12 cellular contexts compared by ENCODE assay signal in the genomic region with DNA sequence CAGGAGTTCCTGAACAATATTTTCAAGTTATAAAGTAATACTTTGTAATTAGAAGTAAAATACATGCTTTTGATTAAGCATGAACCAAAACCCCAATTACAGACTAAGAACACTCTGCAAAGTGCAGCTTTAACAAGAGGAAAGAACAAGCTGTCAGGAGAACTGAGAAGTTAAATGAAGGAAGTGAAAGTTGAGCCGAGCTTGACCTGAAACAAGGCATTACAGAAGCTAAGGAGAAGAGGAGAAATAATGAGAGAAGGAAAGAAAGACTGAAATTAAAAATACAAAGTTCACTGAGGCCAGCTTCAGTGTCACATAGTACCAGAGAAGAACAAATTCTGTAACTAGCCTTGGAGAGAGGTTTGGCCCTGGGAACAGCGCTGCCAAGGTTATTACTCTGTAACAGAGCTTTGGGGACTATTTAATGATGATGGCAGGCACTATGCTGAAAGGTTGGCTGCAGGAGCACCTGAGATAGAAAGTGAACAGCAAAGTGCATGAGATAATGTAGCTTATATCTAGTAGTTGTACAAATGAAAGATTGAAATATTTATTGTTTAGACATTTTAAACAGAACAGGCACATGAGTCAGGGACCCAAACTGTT.
DNase-seq lines count a peak whose midpoint lies in the region; ATAC-seq, FAIRE-seq and TF ChIP-seq lines count a peak whose summit lies in the region.
"Had no signal": no experiment of that assay in that cellular context is flagged by ENCODE, and none has a peak within 500 bp of the region (broad histone marks: within the 10 kb centered on the region; RNA-seq: fewer than 3 reads in every experiment).

No MANE protein-coding gene starts in this region.

- no peaks in the 10 kb centered on the region for H3K79me2 ChIP-seq in SK-N-SH (ENCODE audit: insufficient read depth)

- no peak for TF ChIP-seq RAD21 in SK-N-SH (IDR thresholded peaks at IDR 0.05; ENCODE audit: low read length)

- intact Hi-C loops in kidney (cut with DNase I): no loop called here
- intact Hi-C loops in heart right ventricle (cut with DNase I): no loop called here

- H4K20me1 ChIP-seq in SK-N-SH (ENCODE audit: insufficient read depth): no peaks in the 10 kb centered on the region

- no peak overlapping the region for H3K4me2 ChIP-seq in SK-N-SH

- H3K9me3 ChIP-seq in SK-N-SH (no peaks in the 10 kb centered on the region), kidney (ENCODE audit: control insufficient read depth in 1 of 2, low read length in 2 of 2) (no peaks in the 10 kb centered on the region), heart right ventricle (no peaks in the 10 kb centered on the region)
- H3K9me3 ChIP-seq: esophagus muscularis mucosa, lower lobe of right lung had no signal

- DNase-seq in GM18507 (ENCODE audit: extremely low spot score, insufficient read length, low read depth) (peak; percentile 4), SK-N-SH (no peak), kidney (no peak), caudate nucleus (lab: John Stamatoyannopoulos, UW) (no peak), heart right ventricle (no peak), DMS79 treated with DMSO at 0.1 percent for 48 hours (lab: John Stamatoyannopoulos, UW) (no peak)
- DNase-seq: COR-L47; lower lobe of right lung; stimulated activated naive CD4-positive, alpha-beta T cell had no signal

- no peak for TF ChIP-seq EP300 in SK-N-SH (IDR thresholded peaks at IDR 0.05; ENCODE audit: borderline replicate concordance in 1 of 2, low read depth in 1 of 2, low read length in 1 of 2)

- ATAC-seq in GM21528 (IDR thresholded peaks at IDR 0.05; ENCODE audit: low FRiP score, unreplicated experiment) (peak; percentile 99), HG03159 (IDR thresholded peaks at IDR 0.05; ENCODE audit: unreplicated experiment) (peak; percentile 96), heart right ventricle (no peak)
- ATAC-seq: lower lobe of right lung had no signal

- H2AFZ ChIP-seq in SK-N-SH (ENCODE audit: low read depth): peak overlapping the region; percentile 69; the same call in 1 of the 2 replicates

- no peak overlapping the region for H3K27ac ChIP-seq in SK-N-SH (ENCODE audit: low read depth in 2 of 2, low read length in 1 of 2)
- H3K27ac ChIP-seq in kidney (ENCODE audit: low read depth in 2 of 2, low read length in 2 of 2): no peak overlapping the region
- no peak overlapping the region for H3K27ac ChIP-seq in caudate nucleus (ENCODE audit: low read depth, low read length)
- H3K27ac ChIP-seq in heart right ventricle: no peak overlapping the region
- H3K27ac ChIP-seq: esophagus muscularis mucosa, lower lobe of right lung had no signal

- FAIRE-seq in GM18507 (lab: Jason Lieb, UNC) (peak; percentile 97), kidney (lab: Jason Lieb, UNC) (no peak)

- H3K9me2 ChIP-seq in SK-N-SH: no peaks in the 10 kb centered on the region

- no peak for TF ChIP-seq CTCF in SK-N-SH (IDR thresholded peaks at IDR 0.05)
- no peak for TF ChIP-seq CTCF in kidney (IDR thresholded peaks at IDR 0.05; ENCODE audit: borderline replicate concordance, extremely low read depth, insufficient read depth)
- no peak for TF ChIP-seq CTCF in heart right ventricle (IDR thresholded peaks at IDR 0.05)

- no peaks in the 10 kb centered on the region for H3K4me1 ChIP-seq in SK-N-SH (ENCODE audit: control insufficient read depth in 1 of 2, insufficient read depth in 2 of 2, low read depth in 1 of 2, low read length in 1 of 2)
- H3K4me1 ChIP-seq in kidney (ENCODE audit: control insufficient read depth in 1 of 2, insufficient read depth in 1 of 2, low read depth in 1 of 2, low read length in 2 of 2): no peaks in the 10 kb centered on the region
- H3K4me1 ChIP-seq in heart right ventricle: no peaks in the 10 kb centered on the region
- H3K4me1 ChIP-seq: esophagus muscularis mucosa, lower lobe of right lung had no signal

- no peaks in the 10 kb centered on the region for H3F3A ChIP-seq in SK-N-SH (replicated peaks; ENCODE audit: insufficient read depth)

- H3K36me3 ChIP-seq in SK-N-SH (replicated peaks in 1 of 2; ENCODE audit: control insufficient read depth in 1 of 2, insufficient read depth in 2 of 2, low read length in 1 of 2) (no peaks in the 10 kb centered on the region), kidney (ENCODE audit: control insufficient read depth in 1 of 2, insufficient read depth in 2 of 2, low read length in 2 of 2) (no peaks in the 10 kb centered on the region), heart right ventricle (no peaks in the 10 kb centered on the region)
- H3K36me3 ChIP-seq: esophagus muscularis mucosa, lower lobe of right lung had no signal

- H3K27me3 ChIP-seq in SK-N-SH (ENCODE audit: insufficient read depth): no peaks in the 10 kb centered on the region
- H3K27me3 ChIP-seq in heart right ventricle: no peaks in the 10 kb centered on the region
- H3K27me3 ChIP-seq: esophagus muscularis mucosa had no signal

- H3K4me3 ChIP-seq in SK-N-SH (ENCODE audit: low read depth in 2 of 2, low read length in 1 of 2) (peak overlapping the region in 1 of 2 experiments; percentile 15; a peak in 1 of 4 replicates), kidney (ENCODE audit: low read length in 2 of 2) (no peak overlapping the region), heart right ventricle (no peak overlapping the region)
- H3K4me3 ChIP-seq: esophagus muscularis mucosa, lower lobe of right lung had no signal

- no peak overlapping the region for H3K9ac ChIP-seq in SK-N-SH
- H3K9ac ChIP-seq in kidney (ENCODE audit: low read length in 2 of 2): no peak overlapping the region

- 41% methylated on average over 2 of the region's 2 CpGs for WGBS in SK-N-SH (ENCODE audit: low lambda C conversion rate)
- 69 to 76% methylated on average over 2 of the region's 2 CpGs for WGBS in heart right ventricle, 2 donors

- POLR2A ChIA-PET in SK-N-SH (lab: Yijun Ruan, JAX): no interaction called here

- CTCF ChIA-PET in SK-N-SH (lab: Yijun Ruan, JAX): interaction anchor here (0.8 kb wide), 1 partner anchor 10 kb away, joined by 3 read pairs; no protein-coding TSS in a partner anchor

TF ChIP-seq in SK-N-SH, 30 proteins besides CTCF, POLR2A, EP300 and RAD21 (continues in another document):
- no peak for TF ChIP-seq FOXJ3 (CRISPR knock-in tag; IDR thresholded peaks at IDR 0.05)
- no peak for TF ChIP-seq RCOR1 (IDR thresholded peaks at IDR 0.05; ENCODE audit: low read length)
- no peak for TF ChIP-seq TAF1 (IDR thresholded peaks at IDR 0.05; ENCODE audit: borderline replicate concordance, low read depth, low read length)
- TF ChIP-seq TCF12 (IDR thresholded peaks at IDR 0.05): no peak
- TF ChIP-seq, protein P1, sequence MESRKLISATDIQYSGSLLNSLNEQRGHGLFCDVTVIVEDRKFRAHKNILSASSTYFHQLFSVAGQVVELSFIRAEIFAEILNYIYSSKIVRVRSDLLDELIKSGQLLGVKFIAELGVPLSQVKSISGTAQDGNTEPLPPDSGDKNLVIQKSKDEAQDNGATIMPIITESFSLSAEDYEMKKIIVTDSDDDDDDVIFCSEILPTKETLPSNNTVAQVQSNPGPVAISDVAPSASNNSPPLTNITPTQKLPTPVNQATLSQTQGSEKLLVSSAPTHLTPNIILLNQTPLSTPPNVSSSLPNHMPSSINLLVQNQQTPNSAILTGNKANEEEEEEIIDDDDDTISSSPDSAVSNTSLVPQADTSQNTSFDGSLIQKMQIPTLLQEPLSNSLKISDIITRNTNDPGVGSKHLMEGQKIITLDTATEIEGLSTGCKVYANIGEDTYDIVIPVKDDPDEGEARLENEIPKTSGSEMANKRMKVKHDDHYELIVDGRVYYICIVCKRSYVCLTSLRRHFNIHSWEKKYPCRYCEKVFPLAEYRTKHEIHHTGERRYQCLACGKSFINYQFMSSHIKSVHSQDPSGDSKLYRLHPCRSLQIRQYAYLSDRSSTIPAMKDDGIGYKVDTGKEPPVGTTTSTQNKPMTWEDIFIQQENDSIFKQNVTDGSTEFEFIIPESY (IDR thresholded peaks at IDR 0.05; ENCODE audit: borderline replicate concordance, low read depth): no peak
- no peak for TF ChIP-seq GATA2 (CRISPR knock-in tag; IDR thresholded peaks at IDR 0.05)
- TF ChIP-seq, protein P2, sequence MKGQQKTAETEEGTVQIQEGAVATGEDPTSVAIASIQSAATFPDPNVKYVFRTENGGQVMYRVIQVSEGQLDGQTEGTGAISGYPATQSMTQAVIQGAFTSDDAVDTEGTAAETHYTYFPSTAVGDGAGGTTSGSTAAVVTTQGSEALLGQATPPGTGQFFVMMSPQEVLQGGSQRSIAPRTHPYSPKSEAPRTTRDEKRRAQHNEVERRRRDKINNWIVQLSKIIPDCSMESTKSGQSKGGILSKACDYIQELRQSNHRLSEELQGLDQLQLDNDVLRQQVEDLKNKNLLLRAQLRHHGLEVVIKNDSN (IDR thresholded peaks at IDR 0.05; ENCODE audit: borderline replicate concordance, low read depth): no peak
- no peak for TF ChIP-seq TEAD4 (IDR thresholded peaks at IDR 0.05; ENCODE audit: borderline replicate concordance, insufficient read depth)
- TF ChIP-seq, protein P3, sequence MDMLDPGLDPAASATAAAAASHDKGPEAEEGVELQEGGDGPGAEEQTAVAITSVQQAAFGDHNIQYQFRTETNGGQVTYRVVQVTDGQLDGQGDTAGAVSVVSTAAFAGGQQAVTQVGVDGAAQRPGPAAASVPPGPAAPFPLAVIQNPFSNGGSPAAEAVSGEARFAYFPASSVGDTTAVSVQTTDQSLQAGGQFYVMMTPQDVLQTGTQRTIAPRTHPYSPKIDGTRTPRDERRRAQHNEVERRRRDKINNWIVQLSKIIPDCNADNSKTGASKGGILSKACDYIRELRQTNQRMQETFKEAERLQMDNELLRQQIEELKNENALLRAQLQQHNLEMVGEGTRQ (IDR thresholded peaks at IDR 0.05; ENCODE audit: borderline replicate concordance, low read depth, low read length): no peak
- TF ChIP-seq YY1 (IDR thresholded peaks at IDR 0.05; ENCODE audit: low read depth): no peak
- no peak for TF ChIP-seq SMC3 (IDR thresholded peaks at IDR 0.05; ENCODE audit: low read depth, low read length)
- no peak for TF ChIP-seq POLR2AphosphoS5 (IDR thresholded peaks at IDR 0.05; ENCODE audit: low read depth, low read length)
- no peak for TF ChIP-seq EZH2phosphoT487 (IDR thresholded peaks at IDR 0.05; ENCODE audit: borderline replicate concordance, low read depth)
- TF ChIP-seq, protein P4, sequence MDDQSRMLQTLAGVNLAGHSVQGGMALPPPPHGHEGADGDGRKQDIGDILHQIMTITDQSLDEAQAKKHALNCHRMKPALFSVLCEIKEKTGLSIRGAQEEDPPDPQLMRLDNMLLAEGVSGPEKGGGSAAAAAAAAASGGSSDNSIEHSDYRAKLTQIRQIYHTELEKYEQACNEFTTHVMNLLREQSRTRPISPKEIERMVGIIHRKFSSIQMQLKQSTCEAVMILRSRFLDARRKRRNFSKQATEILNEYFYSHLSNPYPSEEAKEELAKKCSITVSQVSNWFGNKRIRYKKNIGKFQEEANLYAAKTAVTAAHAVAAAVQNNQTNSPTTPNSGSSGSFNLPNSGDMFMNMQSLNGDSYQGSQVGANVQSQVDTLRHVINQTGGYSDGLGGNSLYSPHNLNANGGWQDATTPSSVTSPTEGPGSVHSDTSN (IDR thresholded peaks at IDR 0.05): no peak
- no peak for TF ChIP-seq JUND (IDR thresholded peaks at IDR 0.05)
- TF ChIP-seq MXI1 (IDR thresholded peaks at IDR 0.05; ENCODE audit: low read depth, low read length): no peak
- no peak for TF ChIP-seq CHD2 (IDR thresholded peaks at IDR 0.05; ENCODE audit: low read length, partially characterized antibody)

Comparison
In these comparisons a context has a peak if more than half of its experiments do, and no peak if none do; other contexts are left out.
1. ATAC-seq: peak in GM21528 (single experiment) and HG03159 (single experiment); none in heart right ventricle (0 of 8).